ENCODE assay signal across 29 cellular contexts in genomic region chr17:17485420-17485819, GRCh38. TPM values are rescaled to one million over a fixed set of nuclear protein-coding genes. Genes with fewer than 3 reads are reported as not detected.
DNase-seq lines count a peak whose midpoint lies in the region; ATAC-seq and TF ChIP-seq lines count a peak whose summit lies in the region.
"Had no signal": no experiment of that assay in that cellular context is flagged by ENCODE, and none has a peak within 500 bp of the region (broad histone marks: within the 10 kb centered on the region; RNA-seq: fewer than 3 reads in every experiment).

No MANE protein-coding gene starts in this region.

- peaks cover 7% of the 10 kb centered on the region for H3K9me3 Mint-ChIP-seq in WTC11
- no peaks in the 10 kb centered on the region for H3K9me3 Mint-ChIP-seq in endothelial cell (ENCODE audit: unreplicated experiment)
- H3K9me3 Mint-ChIP-seq in naive thymus-derived CD8-positive, alpha-beta T cell: no peaks in the 10 kb centered on the region
- H3K9me3 Mint-ChIP-seq: activated naive CD4-positive, alpha-beta T cell treated with anti-CD3 and anti-CD28 coated beads, Interleukin-2, amount 10 ng/mL, durations not matched to agents 7 days and 5 days; activated T-cell treated with anti-CD3 and anti-CD28 coated beads, Interleukin-2, amount 50 U/mL, for 72 hours; dendritic cell treated with granulocyte-macrophage colony-stimulating factor and Interleukin-4, amounts not matched to agents 40 ng/mL and 50 ng/mL, for 4 days; naive thymus-derived CD4-positive, alpha-beta T cell had no signal

- WGBS in smooth muscle cell (ENCODE audit: low lambda C conversion rate): 96% methylated on average over 6 of the region's 6 CpGs

- no peak for DNase-seq in DND-41
- DNase-seq in WTC11 (ENCODE audit: low spot score): no peak
- DNase-seq in endothelial cell (ENCODE audit: low spot score): no peak
- DNase-seq in naive thymus-derived CD8-positive, alpha-beta T cell: no peak
- no peak for DNase-seq in NCI-H226
- DNase-seq in activated gamma-delta T cell treated with Interleukin-2 at 50 U/mL for 16 hours: no peak
- no peak for DNase-seq in smooth muscle cell (lab: John Stamatoyannopoulos, UW; ENCODE audit: unreplicated experiment)
- DNase-seq: ACHN; activated naive CD4-positive, alpha-beta T cell treated with anti-CD3 and anti-CD28 coated beads, Interleukin-2, amount 10 ng/mL, durations not matched to agents 7 days and 5 days; activated T-cell treated with anti-CD3 and anti-CD28 coated beads, Interleukin-2, amount 50 U/mL, for 72 hours; aorta; COR-L47; esophagus squamous epithelium; GDM1; left lung; naive thymus-derived CD4-positive, alpha-beta T cell; NCI-H1105 treated with DMSO at 0.1 percent for 48 hours; NCI-H1930; NCI-H774; small intestine; stimulated activated CD4-positive, alpha-beta T cell treated with anti-CD3 and anti-CD28 coated beads, Interleukin-2, amount 100 ng/mL, for 24 hours; T-helper 1 cell; transverse colon had no signal

- peaks cover 39% of the 10 kb centered on the region for H3K36me3 Mint-ChIP-seq in WTC11
- peaks cover 18% of the 10 kb centered on the region for H3K36me3 Mint-ChIP-seq in endothelial cell (ENCODE audit: low read depth, unreplicated experiment)
- H3K36me3 Mint-ChIP-seq in naive thymus-derived CD8-positive, alpha-beta T cell: peaks cover 0 to 36% (median 6%) of the 10 kb centered on the region in 3 donors

- ATAC-seq in DND-41 (ENCODE audit: insufficient read depth, low read depth): no peak
- no peak for ATAC-seq in WTC11
- no peak for ATAC-seq in naive thymus-derived CD8-positive, alpha-beta T cell
- ATAC-seq in HG02884 (IDR thresholded peaks at IDR 0.05; ENCODE audit: unreplicated experiment): no peak
- ATAC-seq: activated CD4-positive, CD25-positive, alpha-beta regulatory T cell treated with anti-CD3 and anti-CD28 coated beads, Interleukin-2, amount 50 U/mL, for 24 hours; left lung; naive thymus-derived CD4-positive, alpha-beta T cell had no signal

- H3K4me2 ChIP-seq in DND-41 (ENCODE audit: insufficient read depth, low read length) (no peak overlapping the region), smooth muscle cell (no peak overlapping the region)

- POLR2A ChIA-PET in WTC11 (lab: Charles Lee): no interaction called here
- POLR2A ChIA-PET in naive thymus-derived CD8-positive, alpha-beta T cell (lab: Charles Lee): no interaction called here

- H3K4me1 ChIP-seq in DND-41 (ENCODE audit: insufficient read depth, low read length) (peaks cover 49% of the 10 kb centered on the region), smooth muscle cell (ENCODE audit: low read depth) (no peaks in the 10 kb centered on the region)

- H3K9me3 ChIP-seq in DND-41 (ENCODE audit: insufficient read depth, low read length, severe bottlenecking): no peaks in the 10 kb centered on the region
- H3K9me3 ChIP-seq in smooth muscle cell (replicated peaks; ENCODE audit: low read depth): no peaks in the 10 kb centered on the region
- H3K9me3 ChIP-seq: esophagus squamous epithelium, HAP-1, left lung, transverse colon had no signal

- H3K36me3 ChIP-seq in DND-41 (ENCODE audit: insufficient read depth, low read length) (peaks cover 82% of the 10 kb centered on the region), smooth muscle cell (ENCODE audit: low read depth) (no peaks in the 10 kb centered on the region)

- TF ChIP-seq CTCF in DND-41 (IDR thresholded peaks at IDR 0.05; ENCODE audit: borderline replicate concordance, extremely low read depth, low read length, poor library complexity, severe bottlenecking) (no peak), WTC11 (IDR thresholded peaks at IDR 0.05) (no peak), endothelial cell (IDR thresholded peaks at IDR 0.05; ENCODE audit: unreplicated experiment) (no peak), smooth muscle cell (IDR thresholded peaks at IDR 0.05; ENCODE audit: borderline replicate concordance, insufficient read depth, poor library complexity, severe bottlenecking) (no peak)

- H4K20me1 ChIP-seq in DND-41 (ENCODE audit: insufficient read depth, low read length) (peaks cover 38% of the 10 kb centered on the region), smooth muscle cell (ENCODE audit: low read depth) (peaks cover 82% of the 10 kb centered on the region)

- peaks cover 89% of the 10 kb centered on the region for H3K79me2 ChIP-seq in DND-41 (ENCODE audit: insufficient read depth, low read length)
- peaks cover 46% of the 10 kb centered on the region for H3K79me2 ChIP-seq in smooth muscle cell (ENCODE audit: low read depth)

- no peaks in the 10 kb centered on the region for H3K27me3 ChIP-seq in DND-41 (ENCODE audit: insufficient read depth, low read length, poor library complexity)
- no peaks in the 10 kb centered on the region for H3K27me3 ChIP-seq in smooth muscle cell (ENCODE audit: low read depth)
- H3K27me3 ChIP-seq: BLaER1, esophagus squamous epithelium, left lung, transverse colon had no signal

- H3F3A ChIP-seq in smooth muscle cell (ENCODE audit: low read depth): no peaks in the 10 kb centered on the region

- no peaks in the 10 kb centered on the region; the same call in 1 of the 2 replicates for H3K4me1 Mint-ChIP-seq in WTC11
- H3K4me1 Mint-ChIP-seq in endothelial cell (ENCODE audit: unreplicated experiment): peaks cover 10% of the 10 kb centered on the region
- H3K4me1 Mint-ChIP-seq in naive thymus-derived CD8-positive, alpha-beta T cell: peaks cover 34 to 62% (median 49%) of the 10 kb centered on the region in 4 donors

- H3K4me3 Mint-ChIP-seq in WTC11: no peak overlapping the region
- H3K4me3 Mint-ChIP-seq in endothelial cell (ENCODE audit: unreplicated experiment): peak overlapping the region; percentile 57
- peak overlapping the region in 2 of 10 donors; percentile 14 to 36 for H3K4me3 Mint-ChIP-seq in naive thymus-derived CD8-positive, alpha-beta T cell
- H3K4me3 Mint-ChIP-seq: activated naive CD4-positive, alpha-beta T cell treated with anti-CD3 and anti-CD28 coated beads, Interleukin-2, amount 10 ng/mL, durations not matched to agents 7 days and 5 days; activated T-cell treated with anti-CD3 and anti-CD28 coated beads, Interleukin-2, amount 50 U/mL, for 72 hours; dendritic cell treated with granulocyte-macrophage colony-stimulating factor and Interleukin-4, amounts not matched to agents 40 ng/mL and 50 ng/mL, for 4 days; naive thymus-derived CD4-positive, alpha-beta T cell had no signal

- H3K27me3 Mint-ChIP-seq in WTC11 (ENCODE audit: low read depth) (no peaks in the 10 kb centered on the region), endothelial cell (ENCODE audit: unreplicated experiment) (peaks cover 6% of the 10 kb centered on the region)
- no peaks in the 10 kb centered on the region for H3K27me3 Mint-ChIP-seq in naive thymus-derived CD8-positive, alpha-beta T cell
- H3K27me3 Mint-ChIP-seq: activated naive CD4-positive, alpha-beta T cell treated with anti-CD3 and anti-CD28 coated beads, Interleukin-2, amount 10 ng/mL, durations not matched to agents 7 days and 5 days; dendritic cell treated with granulocyte-macrophage colony-stimulating factor and Interleukin-4, amounts not matched to agents 40 ng/mL and 50 ng/mL, for 4 days; naive thymus-derived CD4-positive, alpha-beta T cell had no signal

- peak overlapping the region; percentile 54 for H3K27ac ChIP-seq in DND-41 (ENCODE audit: low read length)
- H3K27ac ChIP-seq in smooth muscle cell (ENCODE audit: low read depth): no peak overlapping the region
- H3K27ac ChIP-seq: esophagus squamous epithelium, left lung, transverse colon had no signal

- H3K9ac ChIP-seq in DND-41 (ENCODE audit: low read depth, low read length) (no peak overlapping the region), smooth muscle cell (ENCODE audit: low read depth) (no peak overlapping the region)
- H3K9ac ChIP-seq: BLaER1 had no signal

- H2AFZ ChIP-seq in DND-41 (ENCODE audit: low read depth, low read length): no peak overlapping the region
- H2AFZ ChIP-seq in smooth muscle cell (ENCODE audit: low read depth): no peak overlapping the region

- H3K4me3 ChIP-seq in DND-41 (ENCODE audit: low read depth in 1 of 2, low read length in 2 of 2) (no peak overlapping the region), smooth muscle cell (no peak overlapping the region)
- H3K4me3 ChIP-seq: BLaER1, esophagus squamous epithelium, HAP-1, left lung, transverse colon had no signal

- H3K27ac Mint-ChIP-seq in WTC11 (peak overlapping the region; percentile 40), endothelial cell (ENCODE audit: unreplicated experiment) (no peak overlapping the region)
- peak overlapping the region in 6 of 10 donors; percentile 2 to 73 (median 34) for H3K27ac Mint-ChIP-seq in naive thymus-derived CD8-positive, alpha-beta T cell
- H3K27ac Mint-ChIP-seq: activated naive CD4-positive, alpha-beta T cell treated with anti-CD3 and anti-CD28 coated beads, Interleukin-2, amount 10 ng/mL, durations not matched to agents 7 days and 5 days; activated T-cell treated with anti-CD3 and anti-CD28 coated beads, Interleukin-2, amount 50 U/mL, for 72 hours; dendritic cell treated with granulocyte-macrophage colony-stimulating factor and Interleukin-4, amounts not matched to agents 40 ng/mL and 50 ng/mL, for 4 days had no signal

- CTCF ChIA-PET in WTC11 (lab: Charles Lee): no interaction called here

TF ChIP-seq in WTC11, 78 proteins besides CTCF, POLR2A, EP300 and RAD21 (continues in another document):
- no peak for TF ChIP-seq ZNF317 (CRISPR knock-in tag; IDR thresholded peaks at IDR 0.05; ENCODE audit: borderline replicate concordance, low read depth)

RNA-seq across cellular contexts. Expression of gene MED9, which starts 8.6 kb away (rescaled TPM):
- total RNA-seq in WTC11 (2021) (15.9 to 21.1 TPM (median 18.1 TPM) in 3 replicates), endothelial cell (ENCODE audit: unreplicated experiment) (14.2 TPM), smooth muscle cell (13.6 and 15.4 TPM in 2 replicates)
- total RNA-seq in naive thymus-derived CD8-positive, alpha-beta T cell: 10 to 100 TPM; 19.2 to 20.4 TPM
- polyA plus RNA-seq in naive thymus-derived CD8-positive, alpha-beta T cell: 10 to 100 TPM; 11.9 to 17.4 (median 13.7) TPM
- 8.4 and 9.6 TPM in 2 replicates for polyA plus RNA-seq in smooth muscle cell

RNA-seq across cellular contexts. Expression of gene RASD1, which starts 10.8 kb away (rescaled TPM):
- total RNA-seq in WTC11 (2021) (5.1 to 5.3 TPM (median 5.2 TPM) in 3 replicates), endothelial cell (ENCODE audit: unreplicated experiment) (0.31 TPM), smooth muscle cell (1.4 and 5.0 TPM in 2 replicates)
- total RNA-seq in naive thymus-derived CD8-positive, alpha-beta T cell: 1 to 10 TPM; 2.8 to 4.2 TPM
- polyA plus RNA-seq in naive thymus-derived CD8-positive, alpha-beta T cell: under 1 TPM; 0.23 to 0.54 (median 0.35) TPM
- polyA plus RNA-seq in smooth muscle cell: 5.7 and 8.1 TPM in 2 replicates
- total RNA-seq: RPMI7951 had no signal
- polyA plus RNA-seq: naive thymus-derived CD4-positive, alpha-beta T cell had no signal
